In the genomic region with DNA sequence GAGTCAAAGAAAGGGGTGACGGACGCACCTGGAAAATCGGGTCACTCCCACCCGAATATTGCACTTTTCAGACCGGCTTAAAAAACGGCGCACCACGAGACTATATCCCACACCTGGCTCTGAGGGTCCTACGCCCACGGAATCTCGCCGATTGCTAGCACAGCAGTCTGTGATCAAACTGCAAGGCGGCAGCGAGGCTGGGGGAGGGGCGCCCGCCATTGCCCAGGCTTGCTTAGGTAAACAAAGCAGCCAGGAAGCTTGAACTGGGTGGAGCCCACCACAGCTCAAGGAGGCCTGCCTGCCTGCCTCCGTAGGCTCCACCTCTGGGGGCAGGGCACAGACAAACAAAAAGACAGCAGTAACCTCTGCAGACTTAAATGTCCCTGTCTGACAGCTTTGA, we compare ENCODE assay signal across 17 cellular contexts. TPM values are rescaled to one million over a fixed set of nuclear protein-coding genes. Genes with fewer than 3 reads are reported as not detected.
DNase-seq lines count a peak whose midpoint lies in the region; ATAC-seq, FAIRE-seq and TF ChIP-seq lines count a peak whose summit lies in the region.
"Not testable (repeated sequence)": the region's sequence is repeated elsewhere in the genome, so short reads cannot be mapped to it uniquely, and the experiment has no call there.
"Had no signal": no experiment of that assay in that cellular context is flagged by ENCODE, and none has a peak within 500 bp of the region (broad histone marks: within the 10 kb centered on the region; RNA-seq: fewer than 3 reads in every experiment).

No MANE protein-coding gene starts in this region.

- not testable (repeated sequence) for H3K9me3 ChIP-seq in A549; ES-I3 (ENCODE audit: control insufficient read depth, insufficient read depth, low read length); HEK293 (ENCODE audit: control insufficient read depth, insufficient read depth, low read depth, low read length); RWPE2 (ENCODE audit: severe bottlenecking); K562 (replicated peaks; ENCODE audit: control insufficient read depth, insufficient read depth, low read depth, low read length); iPS-15b (ENCODE audit: control insufficient read depth, insufficient read depth, low read length)
- peaks cover 33% of the 10 kb centered on the region for H3K9me3 ChIP-seq in HUES6 (ENCODE audit: control insufficient read depth, insufficient read depth, low read depth, low read length)

- not testable (repeated sequence) for FAIRE-seq in A549 (lab: Jason Lieb, UNC); K562 (lab: Jason Lieb, UNC)

- not testable (repeated sequence) for H3K27ac ChIP-seq in A549; HEK293 (ENCODE audit: extremely low read depth, low read depth, low read length); K562 (ENCODE audit: extremely low read depth, low read depth, low read length)
- H3K27ac ChIP-seq in HUES6 (ENCODE audit: low read depth, low read length) (0 out of 2 replicates have a peak overlapping the region, but pooled peaks have one; percentile 41), RWPE2 (ENCODE audit: poor library complexity, severe bottlenecking) (peak overlapping the region; percentile 12)

- peak overlapping the region; percentile 38; the same call in 1 of the 2 replicates for H3K9ac ChIP-seq in ES-I3 (ENCODE audit: low read depth, low read length)
- H3K9ac ChIP-seq in HUES6 (ENCODE audit: low read length), result peak overlapping the region; percentile 33
- not testable (repeated sequence) for H3K9ac ChIP-seq in K562 (ENCODE audit: insufficient read depth in 1 of 2, low read depth in 2 of 2, low read length in 2 of 2); iPS-15b (ENCODE audit: low read depth, low read length)

- not testable (repeated sequence) for TF ChIP-seq EP300 in A549 (IDR thresholded peaks at IDR 0.05); K562 (IDR thresholded peaks at IDR 0.05; ENCODE audit: low read length)

- CTCF ChIA-PET in A549 (lab: Yijun Ruan, JAX); HEK293 (lab: Yijun Ruan, JAX); K562 (lab: Yijun Ruan, JAX; ENCODE audit: low intra/inter-chr PET ratio): not testable (repeated sequence)

- not testable (repeated sequence) for H3K4me1 ChIP-seq in A549; ES-I3 (ENCODE audit: insufficient read depth, low read length); HEK293 (ENCODE audit: control insufficient read depth, insufficient read depth, low read length); HUES6 (ENCODE audit: control insufficient read depth, insufficient read depth, low read length); RWPE2 (ENCODE audit: insufficient read depth, poor library complexity, severe bottlenecking); K562 (replicated peaks in 1 of 2; ENCODE audit: control insufficient read depth in 2 of 2, insufficient read depth in 2 of 2, low read length in 2 of 2); iPS-15b (ENCODE audit: control insufficient read depth, insufficient read depth, low read length)

- not testable (repeated sequence) for TF ChIP-seq POLR2A in A549 (IDR thresholded peaks at IDR 0.05; ENCODE audit: low read length); K562 (conservative IDR thresholded peaks at IDR 0.05)

- not testable (repeated sequence) for DNase-seq in A549 (ENCODE audit: low read depth in 1 of 2, low spot score in 1 of 2); RWPE2 (ENCODE audit: low spot score); K562 (ENCODE audit: extremely low read depth in 1 of 4, low spot score in 3 of 4)

- not testable (repeated sequence) for H4K20me1 ChIP-seq in K562 (replicated peaks; ENCODE audit: control insufficient read depth, insufficient read depth, low read length)

- not testable (repeated sequence) for H3K27me3 ChIP-seq in HUES6 (ENCODE audit: control insufficient read depth, insufficient read depth, low read length); RWPE2 (ENCODE audit: insufficient read depth, poor library complexity, severe bottlenecking); K562 (ENCODE audit: control insufficient read depth in 2 of 2, insufficient read depth in 2 of 2, low read length in 2 of 2); iPS-15b (ENCODE audit: control insufficient read depth, insufficient read depth, low read length)

- not testable (repeated sequence) for H2AFZ ChIP-seq in K562 (ENCODE audit: low read depth, low read length)

- H3K9me1 ChIP-seq in K562 (ENCODE audit: control insufficient read depth, insufficient read depth, low read length), result not testable (repeated sequence)

- peak overlapping the region; percentile 28; the same call in 1 of the 3 replicates for H3K4me2 ChIP-seq in A549
- H3K4me2 ChIP-seq in K562 (ENCODE audit: insufficient read depth, low read length), result not testable (repeated sequence)

- intact Hi-C loops in K562 (cut with micrococcal nuclease), result not testable (repeated sequence)

- not testable (repeated sequence) for BruUV-seq in K562 (replicated peaks; lab: Mats Ljungman, UMichigan)

- in situ Hi-C loops in K562 (cut with MboI), result not testable (repeated sequence)

- not testable (repeated sequence) for TF ChIP-seq CTCF in A549 (IDR thresholded peaks at IDR 0.05); HEK293 (tag by site-specific recombination; IDR thresholded peaks at IDR 0.05); RWPE2 (IDR thresholded peaks at IDR 0.05; ENCODE audit: poor library complexity, severe bottlenecking); K562 (IDR thresholded peaks at IDR 0.05 in 2 of 3, conservative IDR thresholded peaks at IDR 0.05 in 1 of 3; ENCODE audit: insufficient read depth in 2 of 3, low read depth in 1 of 3, low read length in 3 of 3)

- H3K36me3 ChIP-seq in ES-I3 (ENCODE audit: insufficient read depth, low read length); HEK293 (ENCODE audit: control insufficient read depth in 2 of 2, insufficient read depth in 1 of 2, low read length in 2 of 2); HUES6 (ENCODE audit: control insufficient read depth, insufficient read depth, low read length); RWPE2 (ENCODE audit: low read depth); K562 (ENCODE audit: control insufficient read depth, insufficient read depth, low read length); iPS-15b (ENCODE audit: control insufficient read depth, insufficient read depth, low read length): not testable (repeated sequence)

- H3K79me2 ChIP-seq in K562 (ENCODE audit: control insufficient read depth, insufficient read depth, low read length), result not testable (repeated sequence)

- ATAC-seq in A549; RWPE2 (ENCODE audit: low read depth); K562: not testable (repeated sequence)

- H3K4me3 ChIP-seq in A549 (peak overlapping the region; percentile 18; the same call in 1 of the 3 replicates), HUES6 (ENCODE audit: low read depth, low read length) (peak overlapping the region; percentile 29; the same call in 1 of the 2 replicates), RWPE2 (ENCODE audit: severe bottlenecking) (peak overlapping the region; percentile 23), iPS-15b (ENCODE audit: low read depth, low read length) (peak overlapping the region; percentile 18)
- H3K4me3 ChIP-seq in HEK293 (ENCODE audit: low read depth, low read length); K562: not testable (repeated sequence)

- POLR2A ChIA-PET in A549 (lab: Yijun Ruan, JAX); HEK293 (lab: Yijun Ruan, JAX); K562 (lab: Yijun Ruan, JAX): not testable (repeated sequence)

- WGBS in A549 (ENCODE audit: missing lambda C conversion rate), result no CpG with 5 or more reads among the region's 17 CpGs
- 3% methylated on average over 7 of the region's 17 CpGs for WGBS in K562 (ENCODE audit: insufficient coverage, low coverage, missing lambda C conversion rate)

- TF ChIP-seq RAD21 in A549 (conservative IDR thresholded peaks at IDR 0.05 in 1 of 2, IDR thresholded peaks at IDR 0.05 in 1 of 2); K562 (CRISPR knock-in tag; conservative IDR thresholded peaks at IDR 0.05 in 1 of 2, IDR thresholded peaks at IDR 0.05 in 1 of 2): not testable (repeated sequence)

RNA-seq across cellular contexts. Expression of a gene that starts 29.7 kb away (rescaled TPM):
- not detected in 2 replicates for polyA plus RNA-seq in A549 (2011; rRNA removed)
- not detected in 2 replicates for polyA plus RNA-seq in A549 (2012; cell fraction: cytosol; rRNA removed)
- not detected in 2 replicates for polyA plus RNA-seq in A549 (2012; cell fraction: nucleus; rRNA removed)
- polyA plus RNA-seq in A549 (2017; fragmentation: RNase III; extraction: RNeasy Plus Mini Kit Qiagen cat#74134 plus additional on column Dnase treatment), result not detected in 3 replicates
- not detected in 2 replicates for polyA minus RNA-seq in A549 (2011; rRNA and poly(A)+ RNA removed)
- not detected in 2 replicates for total RNA-seq in K562 (2011; cell fraction: chromatin; rRNA removed; ENCODE audit: low replicate concordance)
- total RNA-seq in K562 (2011; cell fraction: nucleolus; rRNA removed), result not detected in 2 replicates
- total RNA-seq in K562 (2011; cell fraction: nucleoplasm; rRNA removed), result not detected in 2 replicates
- total RNA-seq in K562 (2014; rRNA removed), result not detected in 2 replicates
- total RNA-seq in K562 (2014; rRNA removed; fragmentation: Illumina TruSeq; extraction: Trizol), result not detected in 2 replicates
- not detected in 2 replicates for total RNA-seq in K562 (2015; rRNA removed; fragmentation: Illumina TruSeq; extraction: Trizol)
- not detected in 2 replicates for total RNA-seq in K562 (2021)
- polyA plus RNA-seq in K562 (2011; rRNA removed), result not detected in 2 replicates
- not detected in 2 replicates for polyA plus RNA-seq in K562 (2011; cell fraction: cytosol; rRNA removed)
- polyA plus RNA-seq in K562 (2011; cell fraction: nucleus; rRNA removed), result not detected in 2 replicates
- 0.19 TPM in 1 of 2 replicates, not detected in the other for polyA plus RNA-seq in K562 (2012)
- polyA plus RNA-seq in K562 (2014; fragmentation: Illumina TruSeq; extraction: Trizol), result not detected in 2 replicates
- not detected for polyA plus RNA-seq in K562 (2014; fragmentation: Nextera tagmentation; extraction: Ambion mirVana)
- not detected in 2 replicates for polyA plus RNA-seq in K562 (2014; rRNA removed)
- not detected in 2 replicates for polyA minus RNA-seq in K562 (2011; rRNA and poly(A)+ RNA removed)
- polyA minus RNA-seq in K562 (2011; cell fraction: cytosol; rRNA and poly(A)+ RNA removed), result not detected in 2 replicates
- polyA minus RNA-seq in K562 (2011; cell fraction: nucleus; rRNA and poly(A)+ RNA removed), result not detected in 2 replicates
- total RNA-seq: A172; A673; Calu3; CD4-positive, alpha-beta memory T cell; CD4-positive, CD25-positive, alpha-beta regulatory T cell; CD8-positive, alpha-beta memory T cell; G401; GM12878 had no signal
- polyA plus RNA-seq: AG04450; CD14-positive monocyte; CD8-positive, alpha-beta memory T cell had no signal

RNA-seq across cellular contexts. Expression of a gene that starts 56.9 kb away (rescaled TPM):
- polyA plus RNA-seq in A549 (2011; rRNA removed) (0.08 and 0.28 TPM in 2 replicates), A549 (2017; fragmentation: RNase III; extraction: RNeasy Plus Mini Kit Qiagen cat#74134 plus additional on column Dnase treatment) (not detected in 3 replicates), K562 (2011; rRNA removed) (not detected in 2 replicates), K562 (2014; fragmentation: Illumina TruSeq; extraction: Trizol) (not detected in 2 replicates), K562 (2014; fragmentation: Nextera tagmentation; extraction: Ambion mirVana) (not detected), K562 (2014; rRNA removed) (not detected in 2 replicates)
- polyA plus RNA-seq in A549 (2012; cell fraction: cytosol; rRNA removed), result 0.03 TPM in 1 of 2 replicates, not detected in the other
- polyA plus RNA-seq in A549 (2012; cell fraction: nucleus; rRNA removed), result 0.02 TPM in 1 of 2 replicates, not detected in the other
- 0.15 TPM in 1 of 2 replicates, not detected in the other for polyA minus RNA-seq in A549 (2011; rRNA and poly(A)+ RNA removed)
- total RNA-seq in K562 (2011; cell fraction: chromatin; rRNA removed; ENCODE audit: low replicate concordance), result not detected in 2 replicates
- total RNA-seq in K562 (2011; cell fraction: nucleolus; rRNA removed), result not detected in 2 replicates
- not detected in 2 replicates for total RNA-seq in K562 (2011; cell fraction: nucleoplasm; rRNA removed)
- total RNA-seq in K562 (2014; rRNA removed) (0.09 TPM in 1 of 2 replicates, not detected in the other), K562 (2014; rRNA removed; fragmentation: Illumina TruSeq; extraction: Trizol) (not detected in 2 replicates), K562 (2015; rRNA removed; fragmentation: Illumina TruSeq; extraction: Trizol) (not detected in 2 replicates), K562 (2021) (not detected in 2 replicates)
- polyA plus RNA-seq in K562 (2011; cell fraction: cytosol; rRNA removed), result not detected in 2 replicates
- not detected in 2 replicates for polyA plus RNA-seq in K562 (2011; cell fraction: nucleus; rRNA removed)
- polyA plus RNA-seq in K562 (2012), result not detected in 2 replicates
- polyA minus RNA-seq in K562 (2011; rRNA and poly(A)+ RNA removed), result not detected in 2 replicates
- not detected in 2 replicates for polyA minus RNA-seq in K562 (2011; cell fraction: cytosol; rRNA and poly(A)+ RNA removed)
- not detected in 2 replicates for polyA minus RNA-seq in K562 (2011; cell fraction: nucleus; rRNA and poly(A)+ RNA removed)
- total RNA-seq: A172; A673; Calu3; CD8-positive, alpha-beta memory T cell; G401 had no signal
- polyA plus RNA-seq: AG04450; CD14-positive monocyte; CD8-positive, alpha-beta memory T cell had no signal
